Comparison of ENCODE assay signal across 21 cellular contexts in the genomic region with DNA sequence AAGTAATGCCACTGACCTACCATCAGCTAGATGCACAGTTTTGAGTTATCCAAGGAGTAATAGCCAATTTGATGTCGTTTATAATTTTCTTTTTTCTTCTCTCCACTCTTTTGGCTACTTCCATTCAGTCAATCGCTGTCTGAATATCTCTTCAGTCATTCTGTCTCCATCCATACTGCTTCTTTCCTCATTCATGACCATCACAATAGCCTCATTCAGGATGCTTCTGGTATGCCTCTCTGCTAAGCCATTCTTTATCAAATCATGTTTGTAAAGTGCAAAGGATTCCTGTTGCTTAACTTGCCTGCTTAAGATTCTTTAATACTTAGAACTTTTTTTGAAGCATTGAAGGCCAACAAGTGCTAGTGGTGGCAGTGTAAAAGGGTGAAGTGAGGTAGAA.
"Had no signal": no experiment of that assay in that cellular context is flagged by ENCODE, and none has a peak within 500 bp of the region (broad histone marks: within the 10 kb centered on the region; RNA-seq: fewer than 3 reads in every experiment).

No MANE protein-coding gene starts in this region.

- ATAC-seq: heart right ventricle; left colon; left ventricle myocardium superior; naive thymus-derived CD4-positive, alpha-beta T cell; sciatic nerve had no signal

- H3K4me1 ChIP-seq: heart right ventricle, spleen, stomach, transverse colon had no signal

- H3K9me3 ChIP-seq: heart right ventricle, neutrophil, thoracic aorta, transverse colon had no signal

- H3K27ac Mint-ChIP-seq: naive thymus-derived CD4-positive, alpha-beta T cell; nephron progenitor cell had no signal

- H3K4me3 Mint-ChIP-seq: naive thymus-derived CD4-positive, alpha-beta T cell; nephron progenitor cell had no signal

- H3K4me1 Mint-ChIP-seq: nephron progenitor cell had no signal

- H3K27me3 Mint-ChIP-seq: naive thymus-derived CD4-positive, alpha-beta T cell had no signal

- H3K27ac ChIP-seq: dorsolateral prefrontal cortex, heart right ventricle, neutrophil, spleen, stomach, thoracic aorta, transverse colon had no signal

- H3K4me3 ChIP-seq: dorsolateral prefrontal cortex, heart right ventricle, lung, spleen, stomach, thoracic aorta, transverse colon had no signal

- DNase-seq: cortex of kidney; dorsolateral prefrontal cortex; effector CD8-positive, alpha-beta T cell; heart right ventricle; hypothalamus; left colon; left ventricle myocardium superior; mesendoderm; naive thymus-derived CD4-positive, alpha-beta T cell; nephron progenitor cell; posterior cingulate gyrus; spleen; stimulated activated CD4-positive, alpha-beta T cell treated with anti-CD3 and anti-CD28 coated beads, Interleukin-15, amount 100 ng/mL, for 24 hours; stimulated activated CD4-positive, alpha-beta T cell treated with anti-CD3 and anti-CD28 coated beads, Interleukin-1b, Interleukin-23, amount 100 ng/mL, for 48 hours; stimulated activated naive CD4-positive, alpha-beta T cell; stomach; transverse colon had no signal

- H3K27me3 ChIP-seq: dorsolateral prefrontal cortex, heart right ventricle, neutrophil, spleen, stomach, transverse colon had no signal
